11 cellular contexts compared by ENCODE assay signal in genomic region chr1:157117527-157118057, GRCh38. TPM values are rescaled to one million over a fixed set of nuclear protein-coding genes. Genes with fewer than 3 reads are reported as not detected.
DNase-seq lines count a peak whose midpoint lies in the region; ATAC-seq lines count a peak whose summit lies in the region.
"Had no signal": no experiment of that assay in that cellular context is flagged by ENCODE, and none has a peak within 500 bp of the region (broad histone marks: within the 10 kb centered on the region; RNA-seq: fewer than 3 reads in every experiment).

No MANE protein-coding gene starts in this region.

- H4K91ac ChIP-seq in neuronal stem cell (ENCODE audit: low read depth, low read length, poor library complexity): peak overlapping the region; percentile 3

- no peak overlapping the region for H3K14ac ChIP-seq in neuronal stem cell (ENCODE audit: low read length)

- no peaks in the 10 kb centered on the region for H3K9me3 ChIP-seq in neuronal stem cell (replicated peaks in 1 of 2; ENCODE audit: control insufficient read depth in 2 of 2, insufficient read depth in 1 of 2, low read depth in 1 of 2, low read length in 2 of 2)
- H3K9me3 ChIP-seq: Caco-2, suprapubic skin had no signal

- no peak overlapping the region for H3K4ac ChIP-seq in neuronal stem cell (ENCODE audit: low read length)

- H3K18ac ChIP-seq in neuronal stem cell (ENCODE audit: low read length): peak overlapping the region; percentile 48

- no peak overlapping the region for H2AK5ac ChIP-seq in neuronal stem cell (ENCODE audit: low read depth, low read length)

- H2BK15ac ChIP-seq in neuronal stem cell (ENCODE audit: low read length): peak overlapping the region; percentile 32

- no peak overlapping the region for H3K23ac ChIP-seq in neuronal stem cell (ENCODE audit: low read depth, low read length, poor library complexity)

- WGBS in neuronal stem cell (ENCODE audit: extremely low coverage in 2 of 2, insufficient read length in 2 of 2, insufficient replicate concordance in 1 of 2), 2 donors: no CpG with 5 or more reads among the region's 4 CpGs

- H3K4me3 ChIP-seq in neuronal stem cell (ENCODE audit: low read length in 2 of 2): no peak overlapping the region
- H3K4me3 ChIP-seq: PC-9, suprapubic skin had no signal

- peaks cover 0 to 17% of the 10 kb centered on the region in 2 donors for H3K4me1 ChIP-seq in neuronal stem cell (ENCODE audit: control insufficient read depth in 2 of 2, insufficient read depth in 1 of 2, low read depth in 1 of 2, low read length in 2 of 2)
- H3K4me1 ChIP-seq: Caco-2, suprapubic skin had no signal

- H4K8ac ChIP-seq in neuronal stem cell (ENCODE audit: low read depth, low read length): no peak overlapping the region

- peak overlapping the region; percentile 16 for H2BK5ac ChIP-seq in neuronal stem cell (ENCODE audit: low read length)

- peaks cover 0 to 27% (median 0%) of the 10 kb centered on the region in 3 experiments for H3K27me3 ChIP-seq in neuronal stem cell (ENCODE audit: control insufficient read depth in 3 of 3, insufficient read depth in 3 of 3, low read depth in 1 of 3, low read length in 3 of 3)

- H2BK12ac ChIP-seq in neuronal stem cell (ENCODE audit: low read length): no peak overlapping the region

- H3K4me2 ChIP-seq in neuronal stem cell (ENCODE audit: insufficient read depth, low read length, poor library complexity, severe bottlenecking): no peak overlapping the region
- H3K4me2 ChIP-seq: PC-9 had no signal

- no peaks in the 10 kb centered on the region for H3K79me1 ChIP-seq in neuronal stem cell (ENCODE audit: low read depth, low read length)

- peak; percentile 73 for ATAC-seq in GM18511 (IDR thresholded peaks at IDR 0.05; ENCODE audit: unreplicated experiment)
- peak; percentile 65 for ATAC-seq in HG02759 (IDR thresholded peaks at IDR 0.05; ENCODE audit: unreplicated experiment)
- ATAC-seq in HG03457 (IDR thresholded peaks at IDR 0.05; ENCODE audit: unreplicated experiment): no peak
- no peak for ATAC-seq in GM21515 (IDR thresholded peaks at IDR 0.05; ENCODE audit: unreplicated experiment)
- ATAC-seq in GM19328 (IDR thresholded peaks at IDR 0.05; ENCODE audit: unreplicated experiment): no peak

- no peak overlapping the region for H3K9ac ChIP-seq in neuronal stem cell (ENCODE audit: low read depth, low read length, poor library complexity)

- no peak overlapping the region for H2BK120ac ChIP-seq in neuronal stem cell (ENCODE audit: low read depth, low read length)

- no peak overlapping the region for H3K27ac ChIP-seq in neuronal stem cell (replicated peaks; ENCODE audit: low read length)
- H3K27ac ChIP-seq: PC-9, suprapubic skin had no signal

- DNase-seq in NOMO-1 (lab: John Stamatoyannopoulos, UW; ENCODE audit: unreplicated experiment in 2 of 2) (peak; percentile 63 to 69), neuronal stem cell (ENCODE audit: low spot score) (no peak)
- DNase-seq: NCI-H146, PC-9 had no signal

- no peak overlapping the region for H2AFZ ChIP-seq in neuronal stem cell (ENCODE audit: low read length)
- H2AFZ ChIP-seq: PC-9 had no signal

- H3K36me3 ChIP-seq in neuronal stem cell (replicated peaks in 1 of 2; ENCODE audit: control insufficient read depth in 2 of 2, insufficient read depth in 2 of 2, low read length in 2 of 2): peaks cover under 1 to 16% of the 10 kb centered on the region in 2 donors

RNA-seq across cellular contexts. Expression of gene ETV3L, which starts 18.0 kb away (rescaled TPM):
- polyA plus RNA-seq in neuronal stem cell (2013, experiment 1 of 2): 0.04 TPM
- polyA plus RNA-seq in neuronal stem cell (2013, experiment 2 of 2): 0.03 TPM

RNA-seq across cellular contexts. Expression of gene ETV3, which starts 20.6 kb away (rescaled TPM):
- 6.7 TPM for polyA plus RNA-seq in neuronal stem cell (2013, experiment 1 of 2)
- polyA plus RNA-seq in neuronal stem cell (2013, experiment 2 of 2): 6.9 TPM

Comparison
In these comparisons a context has a peak if more than half of its experiments do, and no peak if none do; other contexts are left out.
1. ATAC-seq: peak in GM18511 (single experiment) and HG02759 (single experiment); none in HG03457 (single experiment), GM21515 (single experiment) and GM19328 (single experiment).